In the genomic region with DNA sequence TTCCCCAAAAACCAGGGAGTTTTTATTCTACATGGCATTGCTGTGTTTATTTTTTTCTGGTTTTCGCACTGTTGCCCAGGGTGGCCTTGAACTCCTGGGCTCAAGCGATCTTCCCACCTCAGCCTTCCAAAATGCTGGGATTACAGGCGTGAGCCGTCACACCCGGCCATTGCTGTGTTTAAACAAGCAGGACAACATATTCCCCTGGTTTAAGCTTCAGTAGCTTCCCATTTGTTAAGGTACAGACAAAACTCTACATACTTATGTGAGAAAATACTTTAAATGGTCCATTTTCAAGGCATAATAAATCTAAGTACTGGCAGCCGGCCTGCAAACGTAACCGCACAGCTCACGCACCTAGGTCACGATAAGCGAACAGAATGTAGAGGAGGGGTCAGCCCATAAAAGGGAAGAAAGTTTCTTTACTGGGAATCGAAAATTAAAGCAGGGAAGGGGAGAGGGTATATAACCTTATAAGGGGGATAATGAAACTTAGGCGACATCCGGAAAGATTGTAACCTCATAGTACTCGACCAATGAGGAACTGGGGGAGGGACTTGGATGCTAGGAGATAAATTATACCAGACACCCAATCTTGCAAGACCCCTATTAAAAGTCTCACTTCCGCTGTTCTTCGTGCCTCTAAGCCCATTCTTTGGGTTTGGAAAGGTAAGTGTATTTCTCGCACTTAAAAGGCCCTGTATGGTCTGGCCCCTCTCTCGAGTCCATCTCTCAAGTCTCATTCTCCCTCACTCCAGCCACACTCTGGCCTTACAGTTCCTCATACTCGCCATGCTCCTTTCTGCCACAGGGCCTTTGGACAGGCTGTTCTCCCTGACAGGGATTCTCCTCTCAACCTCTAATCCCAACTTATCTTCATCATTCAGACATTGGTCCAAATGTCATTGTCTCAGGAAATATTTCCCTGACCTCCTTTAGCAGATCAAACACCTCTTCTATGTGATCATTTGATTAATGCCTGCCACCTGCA, we compare ENCODE assay signal across 8 cellular contexts. TPM values are rescaled to one million over a fixed set of nuclear protein-coding genes. Genes with fewer than 3 reads are reported as not detected.
A peak's percentile ranks its signal among the peaks of the same experiment; 100 is the strongest.
DNase-seq lines count a peak whose midpoint lies in the region; ATAC-seq and TF ChIP-seq lines count a peak whose summit lies in the region.

No MANE protein-coding gene starts in this region.

- intact Hi-C loops in left ventricle myocardium inferior (cut with micrococcal nuclease) (no loop called here), left cardiac atrium (cut with DNase I) (loop anchor here in 1 of 2 donors (5.0 kb wide), 1 partner anchor 115 kb away; no protein-coding TSS in a partner anchor), body of pancreas (cut with DNase I) (no loop called here), uterus (cut with DNase I; ENCODE audit: low total_unique reads) (no loop called here)

- H3K27me3 ChIP-seq in left ventricle myocardium inferior (ENCODE audit: low read depth) (no peaks in the 10 kb centered on the region), body of pancreas (no peaks in the 10 kb centered on the region), lung (ENCODE audit: control insufficient read depth, insufficient read depth) (no peaks in the 10 kb centered on the region), uterus (no peaks in the 10 kb centered on the region)

- no peak for ATAC-seq in left cardiac atrium
- ATAC-seq in body of pancreas: no peak
- no peak for ATAC-seq in lung (ENCODE audit: insufficient read depth, low FRiP score)
- ATAC-seq in GM21619 (IDR thresholded peaks at IDR 0.05; ENCODE audit: unreplicated experiment): no peak
- ATAC-seq in HG02623 (IDR thresholded peaks at IDR 0.05; ENCODE audit: unreplicated experiment): no peak
- ATAC-seq in HG03045 (IDR thresholded peaks at IDR 0.05; ENCODE audit: unreplicated experiment): no peak

- peak overlapping the region; percentile 57 for H3K4me3 ChIP-seq in left ventricle myocardium inferior
- no peak overlapping the region for H3K4me3 ChIP-seq in body of pancreas
- no peak overlapping the region for H3K4me3 ChIP-seq in lung
- H3K4me3 ChIP-seq in uterus: peak overlapping the region; percentile 31 to 34

- peaks cover 7% of the 10 kb centered on the region for H3K4me1 ChIP-seq in left ventricle myocardium inferior
- peaks cover 8% of the 10 kb centered on the region for H3K4me1 ChIP-seq in body of pancreas
- H3K4me1 ChIP-seq in lung (ENCODE audit: control insufficient read depth in 2 of 2, insufficient read depth in 2 of 2, low read length in 2 of 2): peaks cover 0 to 1% of the 10 kb centered on the region in 2 donors
- H3K4me1 ChIP-seq in uterus: no peaks in the 10 kb centered on the region

- TF ChIP-seq CTCF in left ventricle myocardium inferior (IDR thresholded peaks at IDR 0.05; ENCODE audit: borderline replicate concordance) (no peak), body of pancreas (IDR thresholded peaks at IDR 0.05) (no peak), lung (IDR thresholded peaks at IDR 0.05; ENCODE audit: control extremely low read depth, extremely low read depth) (no peak), uterus (IDR thresholded peaks at IDR 0.05) (no peak)

- H3K9me3 ChIP-seq in left ventricle myocardium inferior (replicated peaks) (no peaks in the 10 kb centered on the region), body of pancreas (no peaks in the 10 kb centered on the region), lung (ENCODE audit: control insufficient read depth in 2 of 2, insufficient read depth in 1 of 2, low read length in 1 of 2) (no peaks in the 10 kb centered on the region), uterus (no peaks in the 10 kb centered on the region)

- peak overlapping the region; percentile 90 for H3K27ac ChIP-seq in left ventricle myocardium inferior (replicated peaks)
- peak overlapping the region; percentile 64 to 87 (median 76) for H3K27ac ChIP-seq in body of pancreas
- peak overlapping the region; percentile 49 to 78 for H3K27ac ChIP-seq in lung (ENCODE audit: low read depth in 1 of 2, low read length in 1 of 2)
- peak overlapping the region; percentile 78 to 88 for H3K27ac ChIP-seq in uterus

- DNase-seq in left ventricle myocardium inferior (no peak), left cardiac atrium (no peak), body of pancreas (peak in 1 of 4 donors; percentile 21), lung (ENCODE audit: low spot score) (no peak), uterus (no peak)

- TF ChIP-seq POLR2A in body of pancreas (IDR thresholded peaks at IDR 0.05) (no peak), uterus (IDR thresholded peaks at IDR 0.05) (no peak)

- WGBS in body of pancreas, 2 donors: 71 to 74% methylated on average over 20 of the region's 20 CpGs
- 82% methylated on average over 20 of the region's 20 CpGs for WGBS in lung, 2 donors

- no peaks in the 10 kb centered on the region for H3K36me3 ChIP-seq in left ventricle myocardium inferior
- no peaks in the 10 kb centered on the region for H3K36me3 ChIP-seq in body of pancreas (replicated peaks in 1 of 2; ENCODE audit: insufficient read depth in 1 of 2, low read depth in 2 of 2)
- H3K36me3 ChIP-seq in lung (ENCODE audit: control insufficient read depth in 2 of 2, insufficient read depth in 2 of 2, low read length in 2 of 2): no peaks in the 10 kb centered on the region
- H3K36me3 ChIP-seq in uterus: no peaks in the 10 kb centered on the region

RNA-seq across cellular contexts. Expression of gene TEX14, which starts 59.2 kb away (rescaled TPM):
- 0.19 TPM for total RNA-seq in left ventricle myocardium inferior
- under 1 TPM in 1 of 2 donors, not detected in 1; 0.32 TPM for total RNA-seq in left cardiac atrium
- under 1 TPM in 1 of 2 donors, not detected in 1; 0.26 TPM for total RNA-seq in body of pancreas
- under 1 TPM in 1 of 2 donors, not detected in 1; 0.74 TPM for total RNA-seq in lung
- 1 to 10 TPM in 1 of 2 donors, under 1 TPM in 1; 0.13 to 1.5 TPM for polyA plus RNA-seq in lung
- total RNA-seq in uterus: under 1 TPM in 3 of 4 donors, not detected in 1; 0.28 to 0.55 (median 0.29) TPM

RNA-seq across cellular contexts. Expression of gene RAD51C, which starts 59.8 kb away (rescaled TPM):
- total RNA-seq in left ventricle myocardium inferior (37.6 TPM), left cardiac atrium (10 to 100 TPM; 32.4 to 36.8 TPM), body of pancreas (10 to 100 TPM in 1 of 2 donors, 1 to 10 TPM in 1; 3.3 to 13.2 TPM), lung (10 to 100 TPM; 18.0 to 26.6 TPM), uterus (10 to 100 TPM in 2 of 4 donors, 1 to 10 TPM in 2; 1.2 to 32.6 (median 18.8) TPM)
- 10 to 100 TPM; 14.2 to 20.3 TPM for polyA plus RNA-seq in lung

Comparison
In these comparisons a context has a peak if more than half of its experiments do, and no peak if none do; other contexts are left out.
1. H3K4me3 ChIP-seq: peak in left ventricle myocardium inferior (single experiment) and uterus (2 of 2); none in body of pancreas (0 of 2) and lung (single experiment).
2. Peak in every context shown above with its lines, with median percentiles within 50 percentile points of each other: H3K27ac ChIP-seq.